ENCODE assay signal across 7 cellular contexts in the genomic region with DNA sequence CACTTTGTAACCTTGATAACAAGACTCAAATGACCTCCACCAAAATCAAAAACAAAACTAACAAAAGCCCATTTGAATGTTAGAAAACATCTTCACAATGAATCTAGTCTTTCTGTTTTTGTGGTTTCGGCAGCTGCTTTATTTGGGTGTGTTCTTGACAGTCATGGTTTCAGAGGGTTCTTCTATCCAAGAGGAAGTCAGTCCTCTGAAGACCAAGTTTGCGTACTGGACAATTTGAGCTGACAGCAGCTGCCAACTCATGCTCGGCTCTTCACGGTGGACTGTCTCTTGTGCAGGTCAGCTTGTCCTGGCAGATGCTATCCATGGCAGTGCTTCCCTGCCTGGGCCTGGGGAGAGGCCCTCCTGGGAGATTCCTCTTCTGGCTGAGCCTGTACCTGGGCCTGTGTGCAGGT.
DNase-seq lines count a peak whose midpoint lies in the region; ATAC-seq, FAIRE-seq and TF ChIP-seq lines count a peak whose summit lies in the region.

No MANE protein-coding gene starts in this region.

- peaks cover 18% of the 10 kb centered on the region for H3K4me1 ChIP-seq in OCI-LY1 (ENCODE audit: insufficient read depth, low read length, severe bottlenecking)
- peaks cover 0 to 4% of the 10 kb centered on the region in 2 donors for H3K4me1 ChIP-seq in small intestine (ENCODE audit: control insufficient read depth in 2 of 2, insufficient read depth in 1 of 2, low read depth in 1 of 2, low read length in 1 of 2)

- intact Hi-C loops in posterior vena cava (cut with DNase I): loop anchor here in 1 of 2 donors (10.0 kb wide), 1 partner anchor 220 kb away; a partner anchor contains a TSS

- no peak overlapping the region for H3K9ac ChIP-seq in OCI-LY1 (ENCODE audit: low read length)

- peak; percentile 60 for DNase-seq in posterior vena cava (ENCODE audit: low spot score)
- DNase-seq in DMS79 treated with DMSO at 0.1 percent for 48 hours (lab: John Stamatoyannopoulos, UW): no peak
- DNase-seq in small intestine: no peak
- DNase-seq in DMS114 treated with DMSO at 0.1 percent for 48 hours (lab: John Stamatoyannopoulos, UW; ENCODE audit: unreplicated experiment): no peak

- 61 to 79% (median 69%) methylated on average over 4 of the region's 4 CpGs for WGBS in small intestine, 3 donors

- H3K9me2 ChIP-seq in OCI-LY1 (ENCODE audit: low read depth, low read length): no peaks in the 10 kb centered on the region

- H3K36me3 ChIP-seq in OCI-LY1 (ENCODE audit: insufficient read depth, low read length) (no peaks in the 10 kb centered on the region; the same call in 1 of the 2 replicates), small intestine (ENCODE audit: control insufficient read depth in 2 of 2, insufficient read depth in 2 of 2, low read length in 2 of 2) (no peaks in the 10 kb centered on the region)

- H3K79me2 ChIP-seq in OCI-LY1 (ENCODE audit: insufficient read depth, low read length): no peaks in the 10 kb centered on the region

- H3K27ac ChIP-seq in OCI-LY1 (ENCODE audit: low read depth, low read length, poor library complexity, severe bottlenecking) (no peak overlapping the region), small intestine (ENCODE audit: low read depth in 1 of 2, low read length in 1 of 2) (peak overlapping the region in 1 of 2 donors; percentile 18)

- no peak for TF ChIP-seq CTCF in OCI-LY1 (IDR thresholded peaks at IDR 0.05; ENCODE audit: low read length)

- H3K27me3 ChIP-seq in OCI-LY1 (ENCODE audit: insufficient read depth, low read length) (no peaks in the 10 kb centered on the region), small intestine (ENCODE audit: control insufficient read depth in 2 of 2, insufficient read depth in 2 of 2, low read length in 2 of 2) (no peaks in the 10 kb centered on the region)

- no peak overlapping the region for H3K4me3 ChIP-seq in OCI-LY1 (ENCODE audit: low read depth, low read length, poor library complexity, severe bottlenecking)
- no peak overlapping the region for H3K4me3 ChIP-seq in small intestine (ENCODE audit: low read depth in 1 of 2, low read length in 2 of 2)

- H3K4me2 ChIP-seq in OCI-LY1 (ENCODE audit: low read length): peak overlapping the region; percentile 2; the same call in 1 of the 2 replicates

- peak; percentile 77 for ATAC-seq in GM19025 (IDR thresholded peaks at IDR 0.05; ENCODE audit: low read depth, unreplicated experiment)
- peak; percentile 79 for ATAC-seq in HG02763 (IDR thresholded peaks at IDR 0.05; ENCODE audit: unreplicated experiment)

- H2AFZ ChIP-seq in OCI-LY1 (ENCODE audit: low read length): no peak overlapping the region

- H3K9me3 ChIP-seq in OCI-LY1 (ENCODE audit: low read length) (no peaks in the 10 kb centered on the region), small intestine (ENCODE audit: control insufficient read depth, low read depth) (no peaks in the 10 kb centered on the region)

- no peaks in the 10 kb centered on the region for H3F3A ChIP-seq in OCI-LY1 (ENCODE audit: insufficient read depth, low read length)

- FAIRE-seq in small intestine (lab: Jason Lieb, UNC): no peak

- H4K20me1 ChIP-seq in OCI-LY1 (ENCODE audit: insufficient read depth, low read length): no peaks in the 10 kb centered on the region
